ENCODE assay signal across 27 cellular contexts in the genomic region with DNA sequence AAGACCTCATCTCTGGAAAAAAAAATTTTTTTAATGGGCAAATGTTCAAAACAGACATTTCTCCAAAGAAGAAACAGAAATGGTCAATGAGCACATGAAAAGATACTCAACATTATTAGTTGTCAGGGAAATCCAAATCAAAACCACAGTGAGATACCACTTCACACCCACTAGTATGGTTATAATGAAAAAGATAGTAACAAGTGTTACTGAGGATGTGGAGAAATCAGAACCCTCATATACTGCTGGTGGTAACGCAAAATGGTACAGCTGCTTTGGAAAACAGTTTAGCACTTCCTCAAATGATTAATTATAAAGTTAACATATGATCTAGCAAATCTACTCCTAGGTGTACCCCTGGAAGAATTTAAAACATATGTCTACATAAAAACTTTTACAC. TPM values are rescaled to one million over a fixed set of nuclear protein-coding genes. Genes with fewer than 3 reads are reported as not detected.
"Had no signal": no experiment of that assay in that cellular context is flagged by ENCODE, and none has a peak within 500 bp of the region (broad histone marks: within the 10 kb centered on the region; RNA-seq: fewer than 3 reads in every experiment).

No MANE protein-coding gene starts in this region.

- ATAC-seq: naive thymus-derived CD4-positive, alpha-beta T cell; psoas muscle; right cardiac atrium; right lobe of liver; stimulated activated memory B cell treated with anti-CD40 and anti-IgM and Interleukin-4, amounts not matched to agents 10 μg/mL and 1 μg/mL and 100 μg/mL, for 72 hours; upper lobe of right lung had no signal

- H3K27ac Mint-ChIP-seq: naive thymus-derived CD4-positive, alpha-beta T cell; nephron; neural progenitor cell; progenitor cell of endocrine pancreas; stimulated activated memory B cell treated with anti-CD40 and anti-IgM and Interleukin-4, amounts not matched to agents 10 μg/mL and 1 μg/mL and 100 μg/mL, for 72 hours; stimulated activated naive CD8-positive, alpha-beta T cell treated with anti-CD3 and anti-CD28 coated beads, Interleukin-15, Interleukin-2, amounts not matched to agents 100 ng/mL and 50 ng/mL, for 24 hours; type B pancreatic cell had no signal

- H3K36me3 Mint-ChIP-seq: naive thymus-derived CD4-positive, alpha-beta T cell; neural progenitor cell; stimulated activated memory B cell treated with anti-CD40 and anti-IgM and Interleukin-4, amounts not matched to agents 10 μg/mL and 1 μg/mL and 100 μg/mL, for 72 hours; type B pancreatic cell had no signal

- H3K4me2 ChIP-seq: neural progenitor cell had no signal

- H3K9me3 Mint-ChIP-seq: neural progenitor cell; stimulated activated memory B cell treated with anti-CD40 and anti-IgM and Interleukin-4, amounts not matched to agents 10 μg/mL and 1 μg/mL and 100 μg/mL, for 72 hours; stimulated activated naive CD8-positive, alpha-beta T cell treated with anti-CD3 and anti-CD28 coated beads, Interleukin-15, Interleukin-2, amounts not matched to agents 100 ng/mL and 50 ng/mL, for 24 hours; type B pancreatic cell had no signal

- H3K27me3 ChIP-seq: neural progenitor cell, ovary, right lobe of liver, sigmoid colon, suprapubic skin, testis, tibial artery, transverse colon, upper lobe of right lung, uterus had no signal

- FAIRE-seq: small intestine had no signal

- H3K4me1 Mint-ChIP-seq: naive thymus-derived CD4-positive, alpha-beta T cell; nephron; neural progenitor cell; stimulated activated memory B cell treated with anti-CD40 and anti-IgM and Interleukin-4, amounts not matched to agents 10 μg/mL and 1 μg/mL and 100 μg/mL, for 72 hours had no signal

- DNase-seq: naive thymus-derived CD4-positive, alpha-beta T cell; occipital lobe; ovary; posterior cingulate gyrus; psoas muscle; right cardiac atrium; right lobe of liver; sigmoid colon; small intestine; stimulated activated CD4-positive, alpha-beta T cell treated with anti-CD3 and anti-CD28 coated beads, Interleukin-1b, Interleukin-23, amount 100 ng/mL, for 48 hours; stimulated activated CD4-positive, alpha-beta T cell treated with anti-CD3 and anti-CD28 coated beads, Interleukin-4, amount 100 ng/mL, for 24 hours; stimulated activated naive CD4-positive, alpha-beta T cell; substantia nigra; testis; tibial artery; transverse colon; upper lobe of right lung; uterus had no signal

- H2AFZ ChIP-seq: neural progenitor cell, parathyroid adenoma had no signal

- H3K4me1 ChIP-seq: neural progenitor cell, parathyroid adenoma, psoas muscle, right lobe of liver, sigmoid colon, suprapubic skin, testis, tibial artery, transverse colon, upper lobe of right lung, uterus had no signal

- H3K36me3 ChIP-seq: neural progenitor cell, ovary, right lobe of liver, sigmoid colon, suprapubic skin, tibial artery, transverse colon, upper lobe of right lung, uterus had no signal

- H3K4me3 ChIP-seq: neural progenitor cell, ovary, psoas muscle, right lobe of liver, sigmoid colon, suprapubic skin, testis, tibial artery, transverse colon, upper lobe of right lung, uterus had no signal

- H3K4me3 Mint-ChIP-seq: naive thymus-derived CD4-positive, alpha-beta T cell; nephron; neural progenitor cell; stimulated activated memory B cell treated with anti-CD40 and anti-IgM and Interleukin-4, amounts not matched to agents 10 μg/mL and 1 μg/mL and 100 μg/mL, for 72 hours; stimulated activated naive CD8-positive, alpha-beta T cell treated with anti-CD3 and anti-CD28 coated beads, Interleukin-15, Interleukin-2, amounts not matched to agents 100 ng/mL and 50 ng/mL, for 24 hours; type B pancreatic cell had no signal

- H3K27ac ChIP-seq: neural progenitor cell, ovary, parathyroid adenoma, psoas muscle, right lobe of liver, sigmoid colon, suprapubic skin, testis, tibial artery, transverse colon, upper lobe of right lung, uterus had no signal

- H3K9me3 ChIP-seq: ovary, psoas muscle, right lobe of liver, sigmoid colon, suprapubic skin, testis, tibial artery, transverse colon, upper lobe of right lung, uterus had no signal

- H3K9ac ChIP-seq: neural progenitor cell, parathyroid adenoma had no signal

- H3K27me3 Mint-ChIP-seq: progenitor cell of endocrine pancreas had no signal

- H3K79me2 ChIP-seq: parathyroid adenoma had no signal

RNA-seq across cellular contexts. Expression of a gene that starts 29.0 kb away (rescaled TPM):
- polyA plus RNA-seq: neural cell had no signal
